31 cellular contexts compared by ENCODE assay signal in genomic region chr10:133014416-133015210, GRCh38.
"Had no signal": no experiment of that assay in that cellular context is flagged by ENCODE, and none has a peak within 500 bp of the region (broad histone marks: within the 10 kb centered on the region; RNA-seq: fewer than 3 reads in every experiment).

No MANE protein-coding gene starts in this region.

- DNase-seq: activated B cell treated with CpG ODN at 0.5 μM for 24 hours; activated CD4-positive, alpha-beta memory T cell treated with anti-CD3 and anti-CD28 coated beads, Interleukin-2, amount 10 ng/mL, durations not matched to agents 7 days and 5 days; activated CD4-positive, alpha-beta T cell treated with anti-CD3 and anti-CD28 coated beads for 4 hours; activated CD4-positive, alpha-beta T cell treated with anti-CD3 and anti-CD28 coated beads, Interleukin-2, amount 10 ng/mL, durations not matched to agents 7 days and 5 days; activated CD4-positive, alpha-beta T cell treated with anti-CD3 and anti-CD28 coated beads, Interleukin-2, amount 50 U/mL, for 4 hours; activated CD4-positive, CD25-positive, alpha-beta regulatory T cell treated with anti-CD3 and anti-CD28 coated beads, Interleukin-2, amount 50 U/mL, for 72 hours; activated CD8-positive, alpha-beta memory T cell treated with anti-CD3 and anti-CD28 coated beads, Interleukin-2, amount 50 U/mL, for 48 hours; activated gamma-delta T cell; activated naive CD4-positive, alpha-beta T cell; activated naive CD4-positive, alpha-beta T cell treated with anti-CD3 and anti-CD28 coated beads, Interleukin-2, amount 10 ng/mL, durations not matched to agents 7 days and 5 days; activated naive CD8-positive, alpha-beta T cell treated with anti-CD3 and anti-CD28 coated beads, Interleukin-2, amount 10 ng/mL, durations not matched to agents 7 days and 5 days; activated T-cell treated with anti-CD3 and anti-CD28 coated beads for 4 hours; activated T-cell treated with anti-CD3 and anti-CD28 coated beads, Interleukin-2, amount 50 U/mL, for 24 hours; activated T-cell treated with anti-CD3 and anti-CD28 coated beads, Interleukin-2, amount 50 U/mL, for 72 hours; caudate nucleus; cortex of kidney; effector CD8-positive, alpha-beta T cell; esophagus squamous epithelium; foreskin melanocyte; T-helper 1 cell; T-helper 17 cell; T1000; WERI-Rb-1 had no signal

- H3K9me3 Mint-ChIP-seq: activated B cell treated with CpG ODN at 0.5 μM for 24 hours; activated CD4-positive, alpha-beta memory T cell treated with anti-CD3 and anti-CD28 coated beads, Interleukin-2, amount 10 ng/mL, durations not matched to agents 7 days and 5 days; activated CD4-positive, alpha-beta T cell treated with anti-CD3 and anti-CD28 coated beads, Interleukin-2, amount 10 ng/mL, durations not matched to agents 7 days and 5 days; activated naive CD4-positive, alpha-beta T cell treated with anti-CD3 and anti-CD28 coated beads, Interleukin-2, amount 10 ng/mL, durations not matched to agents 7 days and 5 days; activated naive CD4-positive, alpha-beta T cell treated with anti-CD3 and anti-CD28 coated beads, Interleukin-2, amount 50 U/mL, for 72 hours; activated naive CD8-positive, alpha-beta T cell treated with anti-CD3 and anti-CD28 coated beads, Interleukin-2, amount 10 ng/mL, durations not matched to agents 7 days and 5 days; activated T-cell treated with anti-CD3 and anti-CD28 coated beads, Interleukin-2, amount 50 U/mL, for 24 hours; activated T-cell treated with anti-CD3 and anti-CD28 coated beads, Interleukin-2, amount 50 U/mL, for 72 hours; T-helper 2 cell treated with Interferon-gamma antibody and Interleukin-4, amounts not matched to agents 5 μg/mL and 100 μg/mL, for 36 hours had no signal

- H3K4me3 ChIP-seq: esophagus squamous epithelium, gastroesophageal sphincter had no signal

- H3K27ac Mint-ChIP-seq: activated B cell treated with CpG ODN at 0.5 μM for 24 hours; activated CD4-positive, alpha-beta memory T cell treated with anti-CD3 and anti-CD28 coated beads, Interleukin-2, amount 10 ng/mL, durations not matched to agents 7 days and 5 days; activated CD4-positive, alpha-beta T cell treated with anti-CD3 and anti-CD28 coated beads, Interleukin-2, amount 10 ng/mL, durations not matched to agents 7 days and 5 days; activated naive CD4-positive, alpha-beta T cell treated with anti-CD3 and anti-CD28 coated beads, Interleukin-2, amount 10 ng/mL, durations not matched to agents 7 days and 5 days; activated naive CD4-positive, alpha-beta T cell treated with anti-CD3 and anti-CD28 coated beads, Interleukin-2, amount 50 U/mL, for 72 hours; activated naive CD8-positive, alpha-beta T cell treated with anti-CD3 and anti-CD28 coated beads, Interleukin-2, amount 10 ng/mL, durations not matched to agents 7 days and 5 days; activated T-cell treated with anti-CD3 and anti-CD28 coated beads, Interleukin-2, amount 50 U/mL, for 24 hours; activated T-cell treated with anti-CD3 and anti-CD28 coated beads, Interleukin-2, amount 50 U/mL, for 72 hours; T-helper 17 cell; T-helper 2 cell treated with Interferon-gamma antibody and Interleukin-4, amounts not matched to agents 5 μg/mL and 100 μg/mL, for 36 hours had no signal

- H3K27ac ChIP-seq: epithelial cell of prostate, esophagus squamous epithelium, gastroesophageal sphincter, WERI-Rb-1 had no signal

- H3K9me3 ChIP-seq: esophagus squamous epithelium, gastroesophageal sphincter had no signal

- H3K4me1 Mint-ChIP-seq: activated B cell treated with CpG ODN at 0.5 μM for 24 hours; activated CD4-positive, alpha-beta memory T cell treated with anti-CD3 and anti-CD28 coated beads, Interleukin-2, amount 10 ng/mL, durations not matched to agents 7 days and 5 days; activated CD4-positive, alpha-beta T cell treated with anti-CD3 and anti-CD28 coated beads, Interleukin-2, amount 10 ng/mL, durations not matched to agents 7 days and 5 days; activated naive CD4-positive, alpha-beta T cell treated with anti-CD3 and anti-CD28 coated beads, Interleukin-2, amount 10 ng/mL, durations not matched to agents 7 days and 5 days; activated naive CD8-positive, alpha-beta T cell treated with anti-CD3 and anti-CD28 coated beads, Interleukin-2, amount 10 ng/mL, durations not matched to agents 7 days and 5 days; T-helper 17 cell had no signal

- ATAC-seq: activated naive CD4-positive, alpha-beta T cell treated with anti-CD3 and anti-CD28 coated beads, Interleukin-2, amount 50 U/mL, for 72 hours; activated T-cell treated with anti-CD3 and anti-CD28 coated beads, Interleukin-2, amount 50 U/mL, for 72 hours; gastroesophageal sphincter; T-helper 17 cell had no signal

- H3K36me3 ChIP-seq: esophagus squamous epithelium, gastroesophageal sphincter, WERI-Rb-1 had no signal

- H3K27me3 ChIP-seq: esophagus squamous epithelium had no signal

- H3K4me1 ChIP-seq: gastroesophageal sphincter had no signal

- H3K36me3 Mint-ChIP-seq: activated naive CD4-positive, alpha-beta T cell treated with anti-CD3 and anti-CD28 coated beads, Interleukin-2, amount 10 ng/mL, durations not matched to agents 7 days and 5 days; activated naive CD4-positive, alpha-beta T cell treated with anti-CD3 and anti-CD28 coated beads, Interleukin-2, amount 50 U/mL, for 72 hours; activated naive CD8-positive, alpha-beta T cell treated with anti-CD3 and anti-CD28 coated beads, Interleukin-2, amount 10 ng/mL, durations not matched to agents 7 days and 5 days had no signal

- FAIRE-seq: astrocyte, colon, endometrium, endothelial cell of umbilical vein had no signal

- H3K4me3 Mint-ChIP-seq: activated B cell treated with CpG ODN at 0.5 μM for 24 hours; activated CD4-positive, alpha-beta memory T cell treated with anti-CD3 and anti-CD28 coated beads, Interleukin-2, amount 10 ng/mL, durations not matched to agents 7 days and 5 days; activated CD4-positive, alpha-beta T cell treated with anti-CD3 and anti-CD28 coated beads, Interleukin-2, amount 10 ng/mL, durations not matched to agents 7 days and 5 days; activated naive CD4-positive, alpha-beta T cell treated with anti-CD3 and anti-CD28 coated beads, Interleukin-2, amount 10 ng/mL, durations not matched to agents 7 days and 5 days; activated naive CD8-positive, alpha-beta T cell treated with anti-CD3 and anti-CD28 coated beads, Interleukin-2, amount 10 ng/mL, durations not matched to agents 7 days and 5 days; activated T-cell treated with anti-CD3 and anti-CD28 coated beads, Interleukin-2, amount 50 U/mL, for 24 hours; activated T-cell treated with anti-CD3 and anti-CD28 coated beads, Interleukin-2, amount 50 U/mL, for 72 hours; T-helper 17 cell; T-helper 2 cell treated with Interferon-gamma antibody and Interleukin-4, amounts not matched to agents 5 μg/mL and 100 μg/mL, for 36 hours had no signal

- H3K27me3 Mint-ChIP-seq: activated B cell treated with CpG ODN at 0.5 μM for 24 hours; activated CD4-positive, alpha-beta memory T cell treated with anti-CD3 and anti-CD28 coated beads, Interleukin-2, amount 10 ng/mL, durations not matched to agents 7 days and 5 days; activated CD4-positive, alpha-beta T cell treated with anti-CD3 and anti-CD28 coated beads, Interleukin-2, amount 10 ng/mL, durations not matched to agents 7 days and 5 days; activated naive CD4-positive, alpha-beta T cell treated with anti-CD3 and anti-CD28 coated beads, Interleukin-2, amount 10 ng/mL, durations not matched to agents 7 days and 5 days had no signal
